7 cellular contexts compared by ENCODE assay signal in genomic region chr13:74135306-74136088, GRCh38. TPM values are rescaled to one million over a fixed set of nuclear protein-coding genes. Genes with fewer than 3 reads are reported as not detected.
DNase-seq lines count a peak whose midpoint lies in the region; ATAC-seq and TF ChIP-seq lines count a peak whose summit lies in the region.

No MANE protein-coding gene starts in this region.

- TF ChIP-seq CTCF in mammary epithelial cell (conservative IDR thresholded peaks at IDR 0.05 in 1 of 2, IDR thresholded peaks at IDR 0.05 in 1 of 2; ENCODE audit: extremely low read depth in 1 of 2, insufficient read depth in 1 of 2, low read depth in 1 of 2, low read length in 2 of 2): no peak

- in situ Hi-C loops in mammary epithelial cell (cut with MboI; ENCODE audit: low sequenced_read_pairs in 2 of 2): no loop called here

- H3K27me3 ChIP-seq in mammary epithelial cell (ENCODE audit: insufficient read depth, low read length): no peaks in the 10 kb centered on the region

- CTCF ChIA-PET in mammary epithelial cell (lab: Charles Lee; ENCODE audit: low non-redundant PET): no interaction called here

- no peaks in the 10 kb centered on the region for H3K36me3 ChIP-seq in mammary epithelial cell (ENCODE audit: insufficient read depth, low read length)

- peak overlapping the region; percentile 82 for H3K27ac ChIP-seq in mammary epithelial cell (ENCODE audit: insufficient read depth, low read depth, low read length)

- dilution Hi-C loops in mammary epithelial cell (cut with HindIII; ENCODE audit: low sequenced_read_pairs): no loop called here

- H3K9me3 ChIP-seq in mammary epithelial cell (replicated peaks; ENCODE audit: insufficient read depth, low read length): no peaks in the 10 kb centered on the region

- H3K4me2 ChIP-seq in mammary epithelial cell (ENCODE audit: insufficient read depth, low read depth, low read length): peak overlapping the region; percentile 89

- H2AFZ ChIP-seq in mammary epithelial cell (ENCODE audit: low read depth, low read length): peak overlapping the region; percentile 83

- BruUV-seq in mammary epithelial cell (replicated peaks; lab: Mats Ljungman, UMichigan): no TSS peak

- WGBS in mammary epithelial cell (ENCODE audit: low coverage, missing lambda C conversion rate): 0% methylated on average over 9 of the region's 76 CpGs

- H4K20me1 ChIP-seq in mammary epithelial cell (ENCODE audit: insufficient read depth, low read length): no peaks in the 10 kb centered on the region

- peak; percentile 88 for DNase-seq in NCI-H1092 treated with DMSO at 0.1 percent for 48 hours (lab: John Stamatoyannopoulos, UW)
- DNase-seq in UCSD-AML1 (lab: John Stamatoyannopoulos, UW; ENCODE audit: unreplicated experiment): peak; percentile 18
- DNase-seq in mammary epithelial cell: peak; percentile 84
- peak; percentile 81 for DNase-seq in iris pigment epithelial cell (ENCODE audit: low read depth)
- peak; percentile 49 for DNase-seq in stimulated activated CD4-positive, alpha-beta T cell treated with anti-CD3 and anti-CD28 coated beads, Interleukin-12 subunit alpha, Interleukin-12 subunit beta, amount 100 ng/mL, for 4 hours

- H3K4me3 ChIP-seq in mammary epithelial cell (replicated peaks in 1 of 3; ENCODE audit: insufficient read depth in 1 of 3, low read depth in 2 of 3, low read length in 3 of 3): peak overlapping the region; percentile 66 to 87 (median 67)

- ATAC-seq in GM18502 (IDR thresholded peaks at IDR 0.05; ENCODE audit: poor library complexity, unreplicated experiment) (peak; percentile 52), HG02610 (IDR thresholded peaks at IDR 0.05; ENCODE audit: unreplicated experiment) (peak; percentile 56)

- peaks cover 34% of the 10 kb centered on the region for H3K79me2 ChIP-seq in mammary epithelial cell (ENCODE audit: insufficient read depth, low read length)

- H3K9ac ChIP-seq in mammary epithelial cell (ENCODE audit: insufficient read depth, low read length): peak overlapping the region; percentile 91

- H3K4me1 ChIP-seq in mammary epithelial cell (ENCODE audit: insufficient read depth, low read length): no peaks in the 10 kb centered on the region

- intact Hi-C loops in mammary epithelial cell (cut with micrococcal nuclease): loop anchor here (1.0 to 5.0 kb wide), 6 partner anchors 152 to 1083 kb away; no protein-coding TSS in a partner anchor

RNA-seq across cellular contexts. Expression of gene KLF12, which starts 1.3 kb away (rescaled TPM):
- total RNA-seq in mammary epithelial cell: 10 to 100 TPM; 10.7 to 11.9 TPM
- polyA plus RNA-seq in mammary epithelial cell: 8.2 TPM
- 9.0 TPM for polyA minus RNA-seq in mammary epithelial cell

Comparison
In these comparisons a context has a peak if more than half of its experiments do, and no peak if none do; other contexts are left out.
1. Peak in every context shown above with its lines: DNase-seq, ATAC-seq, H3K4me3 ChIP-seq and H3K27ac ChIP-seq.
2. DNase-seq: peak in every context shown above with its lines; median percentile 88 in NCI-H1092 treated with DMSO at 0.1 percent for 48 hours; 84 in mammary epithelial cell; 81 in iris pigment epithelial cell; 49 in stimulated activated CD4-positive, alpha-beta T cell treated with anti-CD3 and anti-CD28 coated beads, Interleukin-12 subunit alpha, Interleukin-12 subunit beta, amount 100 ng/mL, for 4 hours; 18 in UCSD-AML1.